In the genomic region with DNA sequence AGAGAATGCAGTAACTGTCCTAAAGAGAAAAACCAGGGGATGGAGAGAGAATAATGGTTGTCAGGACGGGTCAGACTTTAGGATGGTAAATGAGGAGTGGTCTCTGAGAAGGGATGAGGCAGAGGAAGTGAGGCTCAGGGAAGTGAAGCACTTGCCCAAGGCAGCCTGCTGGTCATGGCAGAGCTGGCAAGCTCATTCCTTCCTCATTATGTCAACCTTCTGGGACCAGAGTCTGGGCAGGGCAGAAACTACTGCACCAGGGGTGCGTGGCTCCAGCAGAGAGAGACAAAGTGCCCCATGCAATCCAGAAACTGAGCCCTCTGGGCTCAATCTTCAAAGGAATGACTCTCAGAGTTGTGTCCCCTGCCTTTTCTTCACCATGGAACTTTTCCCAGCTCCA, we compare ENCODE assay signal across 11 cellular contexts. TPM values are rescaled to one million over a fixed set of nuclear protein-coding genes. Genes with fewer than 3 reads are reported as not detected.
"Had no signal": no experiment of that assay in that cellular context is flagged by ENCODE, and none has a peak within 500 bp of the region (broad histone marks: within the 10 kb centered on the region; RNA-seq: fewer than 3 reads in every experiment).

No MANE protein-coding gene starts in this region.

RNA-seq across cellular contexts. Expression of a gene that starts 27.5 kb away (rescaled TPM):
- total RNA-seq: OCI-LY7, PC-3, PC-9, Peyer's patch, Right ventricle myocardium inferior, Right ventricle myocardium superior, RPMI7951, SJCRH30, SJSA1, SK-MEL-5 had no signal
- polyA plus RNA-seq: SK-N-SH had no signal

RNA-seq across cellular contexts. Expression of a gene that starts 53.6 kb away (rescaled TPM):
- total RNA-seq: OCI-LY7, PC-3, PC-9, Right ventricle myocardium inferior, Right ventricle myocardium superior, RPMI7951, SJCRH30, SK-MEL-5 had no signal
- polyA plus RNA-seq: SK-N-SH had no signal
